8 cellular contexts compared by ENCODE assay signal in genomic region chr16:10918294-10919002, GRCh38. TPM values are rescaled to one million over a fixed set of nuclear protein-coding genes. Genes with fewer than 3 reads are reported as not detected.
A peak's percentile ranks its signal among the peaks of the same experiment; 100 is the strongest.
DNase-seq lines count a peak whose midpoint lies in the region; ATAC-seq and TF ChIP-seq lines count a peak whose summit lies in the region.

No MANE protein-coding gene starts in this region.

- H3K36me3 ChIP-seq in A673 (ENCODE audit: insufficient read depth, low read length, poor library complexity, severe bottlenecking): no peaks in the 10 kb centered on the region
- peaks cover 25% of the 10 kb centered on the region for H3K36me3 ChIP-seq in upper lobe of right lung

- ATAC-seq in GM19043 (IDR thresholded peaks at IDR 0.05; ENCODE audit: low read depth, unreplicated experiment) (peak; percentile 66), upper lobe of right lung (peak; percentile 94)

- H3K4me1 ChIP-seq in A673 (ENCODE audit: insufficient read depth, low read length, poor library complexity, severe bottlenecking) (no peaks in the 10 kb centered on the region), upper lobe of right lung (peaks cover 27% of the 10 kb centered on the region)

- DNase-seq in A673 (ENCODE audit: low spot score) (peak; percentile 88), NCI-H1092 treated with DMSO at 0.1 percent for 48 hours (lab: John Stamatoyannopoulos, UW) (peak; percentile 86), SKM-1 (lab: John Stamatoyannopoulos, UW; ENCODE audit: unreplicated experiment) (peak; percentile 59), cardiac septum (ENCODE audit: low spot score) (peak; percentile 95), posterior vena cava (ENCODE audit: low spot score) (peak; percentile 97), upper lobe of right lung (peak; percentile 90)
- DNase-seq in activated naive CD8-positive, alpha-beta T cell treated with anti-CD3 and anti-CD28 coated beads for 36 hours: peak; percentile 77

- POLR2A ChIA-PET in A673 (lab: Charles Lee; ENCODE audit: low non-redundant PET): no interaction called here

- no peaks in the 10 kb centered on the region for H3K27me3 Mint-ChIP-seq in activated naive CD8-positive, alpha-beta T cell treated with anti-CD3 and anti-CD28 coated beads for 36 hours

- H3K27ac Mint-ChIP-seq in activated naive CD8-positive, alpha-beta T cell treated with anti-CD3 and anti-CD28 coated beads for 36 hours: no peak overlapping the region

- H3K27me3 ChIP-seq in A673 (replicated peaks; ENCODE audit: insufficient read depth, low read depth, low read length, poor library complexity) (no peaks in the 10 kb centered on the region), upper lobe of right lung (no peaks in the 10 kb centered on the region)

- no peak overlapping the region for H3K27ac ChIP-seq in A673 (ENCODE audit: low read depth, low read length, poor library complexity, severe bottlenecking)
- peak overlapping the region; percentile 58 for H3K27ac ChIP-seq in upper lobe of right lung

- H3K4me1 Mint-ChIP-seq in activated naive CD8-positive, alpha-beta T cell treated with anti-CD3 and anti-CD28 coated beads for 36 hours: peaks cover 8% of the 10 kb centered on the region

- no peaks in the 10 kb centered on the region for H3K9me3 ChIP-seq in A673 (ENCODE audit: low read depth, low read length, poor library complexity, severe bottlenecking)
- no peaks in the 10 kb centered on the region for H3K9me3 ChIP-seq in upper lobe of right lung

- TF ChIP-seq CTCF in A673 (conservative IDR thresholded peaks at IDR 0.05; ENCODE audit: low read depth, low read length) (peak; percentile 89), upper lobe of right lung (IDR thresholded peaks at IDR 0.05) (peak; percentile 94)

- H3K36me3 Mint-ChIP-seq in activated naive CD8-positive, alpha-beta T cell treated with anti-CD3 and anti-CD28 coated beads for 36 hours: no peaks in the 10 kb centered on the region

- CTCF ChIA-PET in A673 (lab: Charles Lee): interaction anchor here (0.6 to 1.1 kb wide), 4 partner anchors 97 to 1861 kb away, joined by 3 to 4 read pairs (median 4); partner anchors contain the start of gene NUBP1

- H3K9me3 Mint-ChIP-seq in activated naive CD8-positive, alpha-beta T cell treated with anti-CD3 and anti-CD28 coated beads for 36 hours: no peaks in the 10 kb centered on the region

- no peak overlapping the region for H3K4me3 ChIP-seq in A673 (ENCODE audit: low read depth, low read length, poor library complexity, severe bottlenecking)
- no peak overlapping the region for H3K4me3 ChIP-seq in upper lobe of right lung

- intact Hi-C loops in A673 (cut with micrococcal nuclease; ENCODE audit: unreplicated experiment) (loop anchor here (2.0 to 5.0 kb wide), 2 partner anchors 176 to 404 kb away; partner anchors contain the start of gene NUBP1), cardiac septum (cut with DNase I) (loop anchor here (5.0 kb wide), 2 partner anchors 41 to 396 kb away; partner anchors contain the start of gene CIITA), posterior vena cava (cut with DNase I) (loop anchor here (5.0 kb wide), 2 partner anchors 171 to 401 kb away; no protein-coding TSS in a partner anchor), upper lobe of right lung (cut with DNase I) (loop anchor here (10.0 kb wide), 1 partner anchor 154 kb away; no protein-coding TSS in a partner anchor)

- no peak overlapping the region for H3K4me3 Mint-ChIP-seq in activated naive CD8-positive, alpha-beta T cell treated with anti-CD3 and anti-CD28 coated beads for 36 hours

- no TSS peak for BruUV-seq in A673 (replicated peaks; lab: Mats Ljungman, UMichigan)

RNA-seq across cellular contexts. Expression of gene DEXI, which starts 23.8 kb away (rescaled TPM):
- 30.7 and 31.6 TPM in 2 replicates for total RNA-seq in A673 (2021)
- 10 to 100 TPM; 25.5 to 26.2 TPM for total RNA-seq in activated naive CD8-positive, alpha-beta T cell treated with anti-CD3 and anti-CD28 coated beads for 36 hours
- 68.1 TPM for total RNA-seq in cardiac septum
- 10 to 100 TPM; 36.0 to 39.8 TPM for total RNA-seq in posterior vena cava
- total RNA-seq in upper lobe of right lung: 36.3 TPM

RNA-seq across cellular contexts. Expression of gene CLEC16A, which starts 25.9 kb away (rescaled TPM):
- total RNA-seq in A673 (2021): 21.3 and 23.4 TPM in 2 replicates
- total RNA-seq in activated naive CD8-positive, alpha-beta T cell treated with anti-CD3 and anti-CD28 coated beads for 36 hours: 10 to 100 TPM; 20.4 to 21.3 TPM
- 28.4 TPM for total RNA-seq in cardiac septum
- total RNA-seq in posterior vena cava: 10 to 100 TPM; 19.4 to 20.1 TPM
- 36.9 TPM for total RNA-seq in upper lobe of right lung

RNA-seq across cellular contexts. Expression of gene CIITA, which starts 41.4 kb away (rescaled TPM):
- total RNA-seq in A673 (2021) (not detected in 2 replicates), cardiac septum (7.2 TPM), posterior vena cava (10 to 100 TPM; 10.0 to 11.9 TPM), upper lobe of right lung (78.9 TPM)
- total RNA-seq in activated naive CD8-positive, alpha-beta T cell treated with anti-CD3 and anti-CD28 coated beads for 36 hours: 1 to 10 TPM; 1.4 to 1.5 TPM
